31 cellular contexts compared by ENCODE assay signal in the genomic region with DNA sequence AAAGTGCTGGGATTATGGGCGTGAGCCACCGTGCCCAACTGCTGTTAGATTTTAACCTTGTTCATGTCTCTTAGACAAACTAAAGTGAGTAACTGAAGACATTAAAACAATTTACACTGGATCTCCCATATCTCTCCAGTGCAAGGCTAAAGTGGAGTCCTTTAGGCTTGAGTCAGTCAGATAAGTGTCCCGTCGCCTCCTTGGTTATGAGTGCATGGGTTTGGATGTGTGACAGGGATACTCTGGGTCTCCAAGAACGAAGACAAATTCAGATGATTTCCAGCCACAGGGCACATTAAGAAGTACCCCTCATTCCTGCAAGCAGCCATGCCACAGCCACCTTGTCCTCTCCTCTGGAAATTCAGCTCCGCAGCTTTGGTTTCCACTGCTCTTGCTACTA.
DNase-seq lines count a peak whose midpoint lies in the region; FAIRE-seq and TF ChIP-seq lines count a peak whose summit lies in the region.
"Had no signal": no experiment of that assay in that cellular context is flagged by ENCODE, and none has a peak within 500 bp of the region (broad histone marks: within the 10 kb centered on the region; RNA-seq: fewer than 3 reads in every experiment).

No MANE protein-coding gene starts in this region.

- no peak for FAIRE-seq in small intestine (lab: Jason Lieb, UNC)
- FAIRE-seq: endometrium, H1 had no signal

- H4K20me1 ChIP-seq in GM23248 (ENCODE audit: insufficient read depth) = no peaks in the 10 kb centered on the region
- no peaks in the 10 kb centered on the region for H4K20me1 ChIP-seq in osteoblast (ENCODE audit: insufficient read depth, low read length)

- H3K9me3 ChIP-seq in GM23248 (ENCODE audit: low read depth) = no peaks in the 10 kb centered on the region
- H3K9me3 ChIP-seq in adipocyte (ENCODE audit: control insufficient read depth, low read length) = peaks cover 6% of the 10 kb centered on the region
- H3K9me3 ChIP-seq in osteoblast (ENCODE audit: low read depth, low read length) = no peaks in the 10 kb centered on the region
- no peaks in the 10 kb centered on the region for H3K9me3 ChIP-seq in small intestine (ENCODE audit: control insufficient read depth, low read depth)
- H3K9me3 ChIP-seq: psoas muscle, testis had no signal

- H3K4me1 ChIP-seq in GM23248 (ENCODE audit: insufficient read depth) = peaks cover 53% of the 10 kb centered on the region
- peaks cover 38% of the 10 kb centered on the region for H3K4me1 ChIP-seq in adipocyte (ENCODE audit: control insufficient read depth, insufficient read depth, low read length)
- peaks cover 41% of the 10 kb centered on the region for H3K4me1 ChIP-seq in osteoblast (ENCODE audit: insufficient read depth, low read length)
- no peaks in the 10 kb centered on the region for H3K4me1 ChIP-seq in small intestine (ENCODE audit: control insufficient read depth in 2 of 2, insufficient read depth in 1 of 2, low read depth in 1 of 2, low read length in 1 of 2)
- H3K4me1 ChIP-seq: psoas muscle had no signal

- TF ChIP-seq CTCF in osteoblast (IDR thresholded peaks at IDR 0.05; ENCODE audit: extremely low read depth, low read depth, low read length) = no peak
- TF ChIP-seq CTCF in dorsolateral prefrontal cortex (IDR thresholded peaks at IDR 0.05 in 54 of 56, conservative IDR thresholded peaks at IDR 0.05 in 2 of 56; ENCODE audit: low read depth in 1 of 56, partially characterized antibody in 56 of 56) = no peak

- H3K27me3 ChIP-seq in GM23248 (replicated peaks; ENCODE audit: insufficient read depth) (no peaks in the 10 kb centered on the region), adipocyte (replicated peaks; ENCODE audit: control insufficient read depth, insufficient read depth, low read length) (peaks cover 7% of the 10 kb centered on the region), osteoblast (ENCODE audit: insufficient read depth, low read length) (peaks cover 3% of the 10 kb centered on the region), small intestine (ENCODE audit: control insufficient read depth in 2 of 2, insufficient read depth in 2 of 2, low read length in 2 of 2) (no peaks in the 10 kb centered on the region), dorsolateral prefrontal cortex (peaks cover 0 to 8% (median 0%) of the 10 kb centered on the region in 45 donors)
- H3K27me3 ChIP-seq: testis had no signal

- H3K4me2 ChIP-seq in GM23248 (ENCODE audit: unreplicated experiment) (peak overlapping the region; percentile 56), osteoblast (ENCODE audit: insufficient read depth, low read length) (peak overlapping the region; percentile 80)

- intact Hi-C loops in dorsolateral prefrontal cortex (cut with DNase I) = loop anchor here in 1 of 2 donors (5.0 to 10.0 kb wide), 2 partner anchors 227 to 801 kb away; no protein-coding TSS in a partner anchor
- intact Hi-C loops in head of caudate nucleus (cut with DNase I) = no loop called here

- peaks cover 50% of the 10 kb centered on the region for H3F3A ChIP-seq in GM23248 (ENCODE audit: insufficient read depth)

- peak overlapping the region; percentile 34 for H3K4me3 ChIP-seq in GM23248
- peak overlapping the region; percentile 4 for H3K4me3 ChIP-seq in adipocyte (ENCODE audit: low read length)
- H3K4me3 ChIP-seq in osteoblast (ENCODE audit: insufficient read depth, low read length) = peak overlapping the region; percentile 55
- no peak overlapping the region for H3K4me3 ChIP-seq in small intestine (ENCODE audit: low read depth in 1 of 2, low read length in 2 of 2)
- no peak overlapping the region for H3K4me3 ChIP-seq in dorsolateral prefrontal cortex
- H3K4me3 ChIP-seq: esophagus muscularis mucosa, heart right ventricle, psoas muscle, testis had no signal

- H2AFZ ChIP-seq in GM23248 (no peak overlapping the region), osteoblast (ENCODE audit: low read length) (no peak overlapping the region)

- no peaks in the 10 kb centered on the region for H3K9me2 ChIP-seq in GM23248 (ENCODE audit: insufficient read depth)

- 40 to 42% methylated on average over 6 of the region's 6 CpGs for WGBS in GM23248 (ENCODE audit: low coverage in 1 of 2, low lambda C conversion rate in 2 of 2, missing lambda C conversion rate in 2 of 2), 2 experiments
- 73 to 91% (median 79%) methylated on average over 6 of the region's 6 CpGs for WGBS in small intestine, 3 donors

- no peaks in the 10 kb centered on the region for H3K79me2 ChIP-seq in GM23248 (ENCODE audit: insufficient read depth)
- H3K79me2 ChIP-seq in osteoblast (ENCODE audit: insufficient read depth, low read length) = no peaks in the 10 kb centered on the region

- in situ Hi-C loops in ACHN (cut with HindIII; ENCODE audit: low pct_ligation_motif_present, low pct_unique_long_range_greater_than_20kb, low sequenced_read_pairs) (no loop called here), GM23248 (cut with MboI) (no loop called here)

- H3K9ac ChIP-seq in GM23248 (peak overlapping the region; percentile 79), adipocyte (ENCODE audit: low read length) (no peak overlapping the region)

- peak; percentile 16 for DNase-seq in ACHN
- peak; percentile 57 for DNase-seq in GM23248
- DNase-seq in adipocyte (ENCODE audit: low read depth) = no peak
- peak; percentile 14 for DNase-seq in osteoblast (ENCODE audit: insufficient read length, low spot score, missing footprints)
- no peak for DNase-seq in small intestine
- DNase-seq in hepatic stellate cell (ENCODE audit: low spot score) = no peak
- no peak for DNase-seq in dorsolateral prefrontal cortex
- no peak for DNase-seq in head of caudate nucleus
- DNase-seq: activated CD4-positive, alpha-beta T cell treated with anti-CD3 and anti-CD28 coated beads, Interleukin-2, amount 50 U/mL, for 48 hours; activated gamma-delta T cell treated with Interleukin-2 at 50 U/mL for 16 hours; activated naive CD8-positive, alpha-beta T cell treated with anti-CD3 and anti-CD28 coated beads, Interleukin-2, amount 50 U/mL, for 24 hours; activated T-cell treated with anti-CD3 and anti-CD28 coated beads, Interleukin-2, amount 50 U/mL, for 48 hours; cerebellar nuclear complex; COR-L47; DMS53; GDM1; heart right ventricle; naive thymus-derived CD8-positive, alpha-beta T cell; NCI-H1092 treated with DMSO at 0.1 percent for 48 hours; NCI-H187; NCI-H2171; NCI-H510A; psoas muscle; SHP77 treated with DMSO at 0.1 percent for 48 hours; stimulated activated naive CD4-positive, alpha-beta T cell treated with Interleukin-2 at 50 U/mL for 16 hours; T-helper 2 cell; testis had no signal

- H3K36me3 ChIP-seq in GM23248 (ENCODE audit: low read depth) (no peaks in the 10 kb centered on the region), adipocyte (ENCODE audit: control insufficient read depth, insufficient read depth, low read length, severe bottlenecking) (no peaks in the 10 kb centered on the region), osteoblast (ENCODE audit: insufficient read depth, low read length) (no peaks in the 10 kb centered on the region), small intestine (ENCODE audit: control insufficient read depth in 2 of 2, insufficient read depth in 2 of 2, low read length in 2 of 2) (no peaks in the 10 kb centered on the region)
- H3K36me3 ChIP-seq: esophagus muscularis mucosa, heart right ventricle had no signal

- H3K27ac ChIP-seq in GM23248 (peak overlapping the region; percentile 97), osteoblast (ENCODE audit: low read depth, low read length) (peak overlapping the region; percentile 87), small intestine (ENCODE audit: low read depth in 1 of 2, low read length in 1 of 2) (no peak overlapping the region), dorsolateral prefrontal cortex (no peak overlapping the region)
- H3K27ac ChIP-seq: C4-2B, esophagus muscularis mucosa, heart right ventricle, psoas muscle, testis had no signal

Comparison
In these comparisons a context has a peak if more than half of its experiments do, and no peak if none do; other contexts are left out.
1. DNase-seq: peak in ACHN (single experiment), GM23248 (single experiment) and osteoblast (single experiment); none in adipocyte (single experiment), small intestine (single experiment), hepatic stellate cell (single experiment), dorsolateral prefrontal cortex (0 of 10) and head of caudate nucleus (0 of 42).
2. H3K27ac ChIP-seq: peak in GM23248 (single experiment) and osteoblast (single experiment); none in small intestine (0 of 2) and dorsolateral prefrontal cortex (0 of 59).
3. H3K4me3 ChIP-seq: peak in GM23248 (single experiment), adipocyte (single experiment) and osteoblast (single experiment); none in small intestine (0 of 2) and dorsolateral prefrontal cortex (0 of 59).